Comparison of ENCODE assay signal across 1 cellular context in genomic region chr1:21937372-21938121, GRCh38.
TF ChIP-seq lines count a peak whose summit lies in the region.

No MANE protein-coding gene starts in this region.

TF ChIP-seq in K562, 482 proteins besides CTCF, POLR2A, EP300 and RAD21 (continued from another document and continues in another):
- TF ChIP-seq RBBP5 (IDR thresholded peaks at IDR 0.05; ENCODE audit: borderline replicate concordance, insufficient read depth, low read length, poor library complexity, severe bottlenecking) (peak; percentile 54), RFX7 (CRISPR knock-in tag; IDR thresholded peaks at IDR 0.05) (no peak), MCM3 (IDR thresholded peaks at IDR 0.05) (no peak), ZNF384 (IDR thresholded peaks at IDR 0.05; ENCODE audit: low read depth, low read length) (0 out of 2 replicates have a peak, but pooled peaks have one; percentile 7), PYGO2 (tag; IDR thresholded peaks at IDR 0.05) (no peak), BMI1 (IDR thresholded peaks at IDR 0.05; ENCODE audit: low read length) (no peak), CTCFL (IDR thresholded peaks at IDR 0.05; ENCODE audit: borderline replicate concordance, insufficient read depth, low read depth, low read length, poor library complexity, severe bottlenecking) (no peak), KLF1 (tag; IDR thresholded peaks at IDR 0.05) (peak; percentile 74; the same call in 1 of the 2 replicates), GTF2A2 (tag; IDR thresholded peaks at IDR 0.05) (peak; percentile 13; the same call in 1 of the 2 replicates), NFE2 (IDR thresholded peaks at IDR 0.05; ENCODE audit: low read depth) (no peak), ZBTB40 (IDR thresholded peaks at IDR 0.05) (peak; percentile 83), ZBTB40 (CRISPR knock-in tag; IDR thresholded peaks at IDR 0.05) (no peak), RBM14 (IDR thresholded peaks at IDR 0.05; ENCODE audit: borderline replicate concordance, insufficient read depth, low read depth, low read length) (no peak), ZNF592 (IDR thresholded peaks at IDR 0.05) (peak; percentile 85), ELK3 (CRISPR knock-in tag; IDR thresholded peaks at IDR 0.05) (no peak), CREB5 (CRISPR knock-in tag; IDR thresholded peaks at IDR 0.05) (no peak), ZNF699 (CRISPR knock-in tag; IDR thresholded peaks at IDR 0.05; ENCODE audit: insufficient replicate concordance) (no peak), MCM5 (IDR thresholded peaks at IDR 0.05; ENCODE audit: low read depth) (no peak), NELFE (IDR thresholded peaks at IDR 0.05; ENCODE audit: insufficient read depth, insufficient read length) (no peak), ZNF785 (CRISPR knock-in tag; IDR thresholded peaks at IDR 0.05) (no peak), ZMIZ1 (IDR thresholded peaks at IDR 0.05; ENCODE audit: low read depth in 2 of 2, low read length in 2 of 2) (no peak), SNRNP70 (optimal IDR thresholded peaks at IDR 0.05; ENCODE audit: low read depth, low read length) (no peak), THAP12 (CRISPR knock-in tag; IDR thresholded peaks at IDR 0.05) (no peak), RBM25 (IDR thresholded peaks at IDR 0.05; ENCODE audit: low read depth, low read length, severe bottlenecking) (peak; percentile 44), HEY1 (CRISPR knock-in tag; IDR thresholded peaks at IDR 0.05; ENCODE audit: borderline replicate concordance) (no peak), ZNF696 (CRISPR knock-in tag; conservative IDR thresholded peaks at IDR 0.05) (no peak), FOXJ3 (CRISPR knock-in tag; IDR thresholded peaks at IDR 0.05) (no peak), MTA1 (IDR thresholded peaks at IDR 0.05; ENCODE audit: borderline replicate concordance) (peak; percentile 80)
